In the genomic region with DNA sequence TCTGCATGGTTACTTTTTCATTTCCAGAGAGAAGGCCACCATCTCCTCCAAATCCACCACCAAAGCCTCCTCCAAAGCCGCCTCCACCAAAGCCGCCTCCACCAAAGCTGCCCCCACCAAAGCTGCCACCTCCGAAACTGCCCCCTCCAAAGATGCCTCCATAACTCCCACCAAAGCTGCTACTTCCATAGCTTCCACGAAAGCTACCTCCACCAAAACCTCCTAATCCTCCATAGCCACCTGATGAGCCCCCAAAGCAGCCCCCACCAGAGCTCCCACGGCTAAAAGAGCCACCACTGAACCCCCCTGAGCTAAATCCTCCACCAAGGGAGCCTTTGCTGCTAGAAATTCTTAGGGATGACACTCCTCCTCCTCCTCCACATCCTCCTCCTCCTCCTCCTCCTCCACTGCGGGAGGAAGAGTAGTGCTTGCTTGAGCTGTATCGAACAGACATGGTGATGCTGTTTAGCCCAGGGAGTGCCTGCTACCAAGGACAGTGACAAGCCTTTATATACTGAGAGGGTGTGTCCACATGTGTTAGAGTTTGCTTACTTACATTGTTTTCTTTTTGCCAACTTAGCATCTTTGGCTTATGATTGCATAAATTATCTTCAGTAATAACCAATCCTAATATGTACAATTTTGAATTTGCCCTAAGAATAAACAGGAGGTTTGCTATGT, we compare ENCODE assay signal across 11 cellular contexts. TPM values are rescaled to one million over a fixed set of nuclear protein-coding genes. Genes with fewer than 3 reads are reported as not detected.
DNase-seq lines count a peak whose midpoint lies in the region; ATAC-seq and TF ChIP-seq lines count a peak whose summit lies in the region.
"Had no signal": no experiment of that assay in that cellular context is flagged by ENCODE, and none has a peak within 500 bp of the region (broad histone marks: within the 10 kb centered on the region; RNA-seq: fewer than 3 reads in every experiment).

A gene (minus strand): TSS at position 483 of the 681 bp plus-strand sequence. CDS start 29 bp downstream, at position 454.

- ATAC-seq in HCT116 (no peak), WTC11 (no peak), left cardiac atrium (no peak), HG03139 (IDR thresholded peaks at IDR 0.05; ENCODE audit: unreplicated experiment) (no peak), HG02759 (IDR thresholded peaks at IDR 0.05; ENCODE audit: unreplicated experiment) (no peak)

- H3K4me1 Mint-ChIP-seq in WTC11 = peaks cover 14% of the 10 kb centered on the region

- H3K36me3 Mint-ChIP-seq in WTC11 = peaks cover 9% of the 10 kb centered on the region

- no TSS peak for BruUV-seq in HCT116 (replicated peaks; lab: Mats Ljungman, UMichigan)

- H4K20me1 ChIP-seq in HCT116 (ENCODE audit: insufficient read depth) = no peaks in the 10 kb centered on the region

- H3K27ac Mint-ChIP-seq in WTC11 = no peak within 1 kb of the TSS

- no peaks in the 10 kb centered on the region for H3K9me2 ChIP-seq in HCT116 (ENCODE audit: insufficient read depth)

- RAD21 ChIA-PET in HCT116 (lab: Charles Lee; ENCODE audit: low non-redundant PET in 1 of 2, low total read pairs in 2 of 2, uncharacterized antibody in 2 of 2, unreplicated experiment in 2 of 2) = no interaction called here

- no peak for TF ChIP-seq RAD21 in HCT116 (IDR thresholded peaks at IDR 0.05; ENCODE audit: low read depth)

- H3K79me2 ChIP-seq in HCT116 (ENCODE audit: insufficient read depth, low read length) = peaks cover 91% of the 10 kb centered on the region

- H3K27me3 ChIP-seq in HCT116 (ENCODE audit: insufficient read depth, low read length) (no peaks in the 10 kb centered on the region), prostate gland (replicated peaks; ENCODE audit: insufficient read depth) (no peaks in the 10 kb centered on the region)

- H3K9me3 Mint-ChIP-seq in WTC11 = no peaks in the 10 kb centered on the region

- intact Hi-C loops in HCT116 (cut with micrococcal nuclease) = no loop called here
- intact Hi-C loops in left cardiac atrium (cut with DNase I) = no loop called here
- intact Hi-C loops in prostate gland (cut with DNase I) = no loop called here

- H3K9me3 ChIP-seq in HCT116 (ENCODE audit: control insufficient read depth in 1 of 2, insufficient read depth in 1 of 2, low read depth in 1 of 2, low read length in 2 of 2) (no peaks in the 10 kb centered on the region), prostate gland (no peaks in the 10 kb centered on the region)

- no peak for DNase-seq in HCT116 (ENCODE audit: low read depth, low spot score)
- DNase-seq in WTC11 (ENCODE audit: low spot score) = no peak
- no peak for DNase-seq in left cardiac atrium
- DNase-seq in prostate gland (ENCODE audit: low spot score) = no peak
- DNase-seq in activated gamma-delta T cell treated with Interleukin-2 at 50 U/mL for 16 hours = no peak
- no peak for DNase-seq in NCI-H1417 treated with DMSO at 0.1 percent for 48 hours (lab: John Stamatoyannopoulos, UW)
- DNase-seq: activated CD4-positive, alpha-beta T cell treated with anti-CD3 and anti-CD28 coated beads, Interleukin-2, amount 50 U/mL, for 1 hour; MM.1S; stimulated activated CD4-positive, alpha-beta T cell treated with anti-CD3 and anti-CD28 coated beads, Interleukin-12 subunit alpha, Interleukin-12 subunit beta, amount 100 ng/mL, for 4 hours had no signal

- no peak for TF ChIP-seq CTCF in HCT116 (IDR thresholded peaks at IDR 0.05 in 2 of 3, conservative IDR thresholded peaks at IDR 0.05 in 1 of 3; ENCODE audit: borderline replicate concordance in 1 of 3, insufficient read depth in 1 of 3, low read depth in 2 of 3, low read length in 2 of 3)
- TF ChIP-seq CTCF in WTC11 (IDR thresholded peaks at IDR 0.05) = no peak
- TF ChIP-seq CTCF in prostate gland (IDR thresholded peaks at IDR 0.05) = no peak

- H3K4me1 ChIP-seq in HCT116 (ENCODE audit: control insufficient read depth in 1 of 2, insufficient read depth in 2 of 2, low read length in 2 of 2) (peaks cover 8 to 36% of the 10 kb centered on the region in 2 experiments), prostate gland (replicated peaks) (peaks cover 5% of the 10 kb centered on the region)

- CTCF ChIA-PET in HCT116 (lab: Charles Lee) = no interaction called here
- CTCF ChIA-PET in WTC11 (lab: Charles Lee) = interaction anchor here (0.9 kb wide), 1 partner anchor 41 kb away, joined by 3 read pairs; no protein-coding TSS in a partner anchor

- H3K4me2 ChIP-seq in HCT116 (ENCODE audit: low read length) = no peak within 1 kb of the TSS

- POLR2A ChIA-PET in HCT116 (lab: Charles Lee) (no interaction called here), WTC11 (lab: Charles Lee) (no interaction called here)

- H3K4me3 Mint-ChIP-seq in WTC11 = no peak within 1 kb of the TSS

- WGBS in prostate gland = 92% methylated on average over 7 of the region's 7 CpGs

- H3K27me3 Mint-ChIP-seq in WTC11 (ENCODE audit: low read depth) = peaks cover 59% of the 10 kb centered on the region

- H3K9ac ChIP-seq in HCT116 (ENCODE audit: low read length) = no peak within 1 kb of the TSS

- H3K27ac ChIP-seq in HCT116 (ENCODE audit: low read depth, low read length) = no peak within 1 kb of the TSS
- H3K27ac ChIP-seq in prostate gland = peak within 1 kb of the TSS; percentile 17 to 30

- no peak for TF ChIP-seq POLR2A in HCT116 (IDR thresholded peaks at IDR 0.05; ENCODE audit: borderline replicate concordance, extremely low read depth, insufficient read depth, insufficient read length)
- no peak for TF ChIP-seq POLR2A in prostate gland (IDR thresholded peaks at IDR 0.05)

- H3K4me3 ChIP-seq in HCT116 (replicated peaks in 1 of 2; ENCODE audit: low read depth in 1 of 2, low read length in 2 of 2) (no peak within 1 kb of the TSS), prostate gland (no peak within 1 kb of the TSS)

- H3K36me3 ChIP-seq in HCT116 (ENCODE audit: control insufficient read depth in 1 of 2, insufficient read depth in 2 of 2, low read length in 2 of 2) = peaks cover 3 to 5% of the 10 kb centered on the region in 2 experiments; a peak in 2 of 4 replicates
- H3K36me3 ChIP-seq in prostate gland = no peaks in the 10 kb centered on the region

- no peak within 1 kb of the TSS for H2AFZ ChIP-seq in HCT116 (ENCODE audit: low read depth, low read length, poor library complexity, severe bottlenecking)

TF ChIP-seq in HCT116, 20 proteins besides CTCF, POLR2A, EP300 and RAD21 (continues in another document):
- no peak for TF ChIP-seq TCF7L2 (IDR thresholded peaks at IDR 0.05; ENCODE audit: borderline replicate concordance, extremely low read depth, insufficient read depth, insufficient read length)
- TF ChIP-seq CEBPB (IDR thresholded peaks at IDR 0.05; ENCODE audit: low read depth) = no peak
- no peak for TF ChIP-seq ELF1 (IDR thresholded peaks at IDR 0.05; ENCODE audit: borderline replicate concordance, low read depth)
- no peak for TF ChIP-seq JUND (IDR thresholded peaks at IDR 0.05)
- TF ChIP-seq SIN3A (IDR thresholded peaks at IDR 0.05; ENCODE audit: low read depth) = no peak
- TF ChIP-seq POLR2AphosphoS5 (IDR thresholded peaks at IDR 0.05; ENCODE audit: low read depth, low read length) = no peak
- TF ChIP-seq EZH2phosphoT487 (IDR thresholded peaks at IDR 0.05; ENCODE audit: borderline replicate concordance) = no peak
- no peak for TF ChIP-seq ZNF274 (IDR thresholded peaks at IDR 0.05; ENCODE audit: low read depth, low read length)
- TF ChIP-seq, protein P1, sequence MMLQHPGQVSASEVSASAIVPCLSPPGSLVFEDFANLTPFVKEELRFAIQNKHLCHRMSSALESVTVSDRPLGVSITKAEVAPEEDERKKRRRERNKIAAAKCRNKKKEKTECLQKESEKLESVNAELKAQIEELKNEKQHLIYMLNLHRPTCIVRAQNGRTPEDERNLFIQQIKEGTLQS (IDR thresholded peaks at IDR 0.05) = no peak
- no peak for TF ChIP-seq FOSL1 (IDR thresholded peaks at IDR 0.05; ENCODE audit: low read depth)
- no peak for TF ChIP-seq SP1 (IDR thresholded peaks at IDR 0.05; ENCODE audit: low read depth)
- no peak for TF ChIP-seq SRF (IDR thresholded peaks at IDR 0.05; ENCODE audit: low read depth)

TF ChIP-seq in WTC11, 78 proteins besides CTCF, POLR2A, EP300 and RAD21:
- TF ChIP-seq, protein P2, sequence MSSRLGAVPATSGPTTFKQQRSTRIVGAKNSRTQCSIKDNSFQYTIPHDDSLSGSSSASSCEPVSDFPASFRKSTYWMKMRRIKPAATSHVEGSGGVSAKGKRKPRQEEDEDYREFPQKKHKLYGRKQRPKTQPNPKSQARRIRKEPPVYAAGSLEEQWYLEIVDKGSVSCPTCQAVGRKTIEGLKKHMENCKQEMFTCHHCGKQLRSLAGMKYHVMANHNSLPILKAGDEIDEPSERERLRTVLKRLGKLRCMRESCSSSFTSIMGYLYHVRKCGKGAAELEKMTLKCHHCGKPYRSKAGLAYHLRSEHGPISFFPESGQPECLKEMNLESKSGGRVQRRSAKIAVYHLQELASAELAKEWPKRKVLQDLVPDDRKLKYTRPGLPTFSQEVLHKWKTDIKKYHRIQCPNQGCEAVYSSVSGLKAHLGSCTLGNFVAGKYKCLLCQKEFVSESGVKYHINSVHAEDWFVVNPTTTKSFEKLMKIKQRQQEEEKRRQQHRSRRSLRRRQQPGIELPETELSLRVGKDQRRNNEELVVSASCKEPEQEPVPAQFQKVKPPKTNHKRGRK (CRISPR knock-in tag; IDR thresholded peaks at IDR 0.05; ENCODE audit: borderline replicate concordance) = no peak

RNA-seq across cellular contexts. Expression of the gene that starts here (rescaled TPM):
- total RNA-seq in HCT116 (2021; ENCODE audit: unreplicated experiment) (62.3 TPM), WTC11 (2021) (23.2 to 27.6 TPM (median 24.2 TPM) in 3 replicates), left cardiac atrium (10 to 100 TPM; 57.0 to 68.8 TPM), prostate gland (10 to 100 TPM in 1 of 2 donors, 1 to 10 TPM in 1; 5.8 to 23.6 TPM)
- polyA plus RNA-seq in HCT116 (2012) = 22.8 and 27.7 TPM in 2 replicates
